1 cellular context compared by ENCODE assay signal in the genomic region with DNA sequence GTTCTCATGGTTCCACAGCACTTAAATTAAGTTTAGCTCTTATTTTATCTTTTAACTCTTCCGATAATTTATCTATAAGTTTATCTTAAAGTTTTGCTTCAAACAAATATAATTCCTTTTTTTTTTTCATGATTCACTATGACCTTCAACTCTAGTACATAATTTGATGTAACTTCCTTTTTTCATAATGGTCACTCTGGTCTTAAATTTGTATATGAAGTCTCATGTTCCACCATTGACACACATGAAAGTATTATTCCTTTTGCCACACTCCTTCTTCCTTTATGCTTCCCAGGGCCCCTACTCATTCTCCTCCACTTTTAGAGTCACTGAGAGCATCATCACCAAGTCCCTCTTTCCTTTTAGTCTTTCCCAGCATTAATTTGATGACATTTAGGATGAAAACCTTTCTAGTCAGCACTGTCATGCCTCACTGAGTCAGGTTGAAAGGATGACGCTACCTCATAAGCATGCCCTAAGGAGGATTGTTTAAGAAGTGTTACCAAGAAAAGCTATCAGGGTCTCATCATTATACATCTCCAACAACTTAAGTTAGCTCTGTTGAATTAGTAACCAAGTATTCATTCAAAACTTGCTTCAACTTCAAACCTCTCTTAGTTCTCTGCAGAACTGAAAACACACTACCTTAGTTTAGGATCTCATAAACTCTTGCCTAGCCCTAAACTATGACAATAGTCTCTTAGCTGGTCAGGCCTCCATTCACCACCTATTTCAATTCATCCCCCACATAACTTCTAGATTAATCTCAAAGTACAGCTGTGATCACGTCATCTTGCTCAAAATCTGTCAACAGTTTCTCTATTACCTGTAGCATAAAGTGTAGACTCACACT.
TF ChIP-seq lines count a peak whose summit lies in the region.

No MANE protein-coding gene starts in this region.

TF ChIP-seq in GM23338, 12 proteins besides CTCF, POLR2A, EP300 and RAD21:
- TF ChIP-seq, protein P1, sequence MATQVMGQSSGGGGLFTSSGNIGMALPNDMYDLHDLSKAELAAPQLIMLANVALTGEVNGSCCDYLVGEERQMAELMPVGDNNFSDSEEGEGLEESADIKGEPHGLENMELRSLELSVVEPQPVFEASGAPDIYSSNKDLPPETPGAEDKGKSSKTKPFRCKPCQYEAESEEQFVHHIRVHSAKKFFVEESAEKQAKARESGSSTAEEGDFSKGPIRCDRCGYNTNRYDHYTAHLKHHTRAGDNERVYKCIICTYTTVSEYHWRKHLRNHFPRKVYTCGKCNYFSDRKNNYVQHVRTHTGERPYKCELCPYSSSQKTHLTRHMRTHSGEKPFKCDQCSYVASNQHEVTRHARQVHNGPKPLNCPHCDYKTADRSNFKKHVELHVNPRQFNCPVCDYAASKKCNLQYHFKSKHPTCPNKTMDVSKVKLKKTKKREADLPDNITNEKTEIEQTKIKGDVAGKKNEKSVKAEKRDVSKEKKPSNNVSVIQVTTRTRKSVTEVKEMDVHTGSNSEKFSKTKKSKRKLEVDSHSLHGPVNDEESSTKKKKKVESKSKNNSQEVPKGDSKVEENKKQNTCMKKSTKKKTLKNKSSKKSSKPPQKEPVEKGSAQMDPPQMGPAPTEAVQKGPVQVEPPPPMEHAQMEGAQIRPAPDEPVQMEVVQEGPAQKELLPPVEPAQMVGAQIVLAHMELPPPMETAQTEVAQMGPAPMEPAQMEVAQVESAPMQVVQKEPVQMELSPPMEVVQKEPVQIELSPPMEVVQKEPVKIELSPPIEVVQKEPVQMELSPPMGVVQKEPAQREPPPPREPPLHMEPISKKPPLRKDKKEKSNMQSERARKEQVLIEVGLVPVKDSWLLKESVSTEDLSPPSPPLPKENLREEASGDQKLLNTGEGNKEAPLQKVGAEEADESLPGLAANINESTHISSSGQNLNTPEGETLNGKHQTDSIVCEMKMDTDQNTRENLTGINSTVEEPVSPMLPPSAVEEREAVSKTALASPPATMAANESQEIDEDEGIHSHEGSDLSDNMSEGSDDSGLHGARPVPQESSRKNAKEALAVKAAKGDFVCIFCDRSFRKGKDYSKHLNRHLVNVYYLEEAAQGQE (IDR thresholded peaks at IDR 0.05; ENCODE audit: unreplicated experiment): no peak
- TF ChIP-seq ZNF331 (CRISPR knock-in tag; IDR thresholded peaks at IDR 0.05; ENCODE audit: low read depth) (no peak), EZH2 (IDR thresholded peaks at IDR 0.05; ENCODE audit: low read depth, unreplicated experiment) (no peak), CREB1 (CRISPR knock-in tag; IDR thresholded peaks at IDR 0.05; ENCODE audit: low read depth) (no peak), NANOG (IDR thresholded peaks at IDR 0.05; ENCODE audit: borderline replicate concordance) (no peak), ZNF462 (CRISPR knock-in tag; IDR thresholded peaks at IDR 0.05) (no peak), POLR2AphosphoS5 (IDR thresholded peaks at IDR 0.05; ENCODE audit: low read depth) (no peak), JUNB (IDR thresholded peaks at IDR 0.05; ENCODE audit: unreplicated experiment) (no peak), EZH2phosphoT487 (IDR thresholded peaks at IDR 0.05; ENCODE audit: unreplicated experiment) (no peak), STAT1 (IDR thresholded peaks at IDR 0.05; ENCODE audit: unreplicated experiment) (no peak)
- TF ChIP-seq, protein P2, sequence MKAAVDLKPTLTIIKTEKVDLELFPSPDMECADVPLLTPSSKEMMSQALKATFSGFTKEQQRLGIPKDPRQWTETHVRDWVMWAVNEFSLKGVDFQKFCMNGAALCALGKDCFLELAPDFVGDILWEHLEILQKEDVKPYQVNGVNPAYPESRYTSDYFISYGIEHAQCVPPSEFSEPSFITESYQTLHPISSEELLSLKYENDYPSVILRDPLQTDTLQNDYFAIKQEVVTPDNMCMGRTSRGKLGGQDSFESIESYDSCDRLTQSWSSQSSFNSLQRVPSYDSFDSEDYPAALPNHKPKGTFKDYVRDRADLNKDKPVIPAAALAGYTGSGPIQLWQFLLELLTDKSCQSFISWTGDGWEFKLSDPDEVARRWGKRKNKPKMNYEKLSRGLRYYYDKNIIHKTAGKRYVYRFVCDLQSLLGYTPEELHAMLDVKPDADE (IDR thresholded peaks at IDR 0.05): no peak
